Comparison of ENCODE assay signal across 16 cellular contexts in genomic region chr14:58865520-58866281, GRCh38.
A peak's percentile ranks its signal among the peaks of the same experiment; 100 is the strongest.
DNase-seq lines count a peak whose midpoint lies in the region; TF ChIP-seq lines count a peak whose summit lies in the region.
"Had no signal": no experiment of that assay in that cellular context is flagged by ENCODE, and none has a peak within 500 bp of the region (broad histone marks: within the 10 kb centered on the region; RNA-seq: fewer than 3 reads in every experiment).

No MANE protein-coding gene starts in this region.

- peak overlapping the region; percentile 45 for H3K4me2 ChIP-seq in osteoblast (ENCODE audit: insufficient read depth, low read length)

- 52 to 55% methylated on average over 6 of the region's 6 CpGs for WGBS in tibial nerve, 2 donors

- no peak for TF ChIP-seq POLR2A in tibial nerve (IDR thresholded peaks at IDR 0.05)

- no peaks in the 10 kb centered on the region for H3K27me3 ChIP-seq in osteoblast (ENCODE audit: insufficient read depth, low read length)
- H3K27me3 ChIP-seq in tibial nerve, result no peaks in the 10 kb centered on the region
- H3K27me3 ChIP-seq in colonic mucosa, result no peaks in the 10 kb centered on the region
- H3K27me3 ChIP-seq: neutrophil, upper lobe of right lung had no signal

- H3K4me1 ChIP-seq in osteoblast (ENCODE audit: insufficient read depth, low read length), result peaks cover 21% of the 10 kb centered on the region
- peaks cover 0 to 20% (median 0%) of the 10 kb centered on the region in 4 donors for H3K4me1 ChIP-seq in tibial nerve
- no peaks in the 10 kb centered on the region for H3K4me1 ChIP-seq in colonic mucosa
- H3K4me1 ChIP-seq: upper lobe of right lung had no signal

- POLR2A ChIA-PET in GM10248 (lab: Yijun Ruan, JAX), result no interaction called here

- CTCF ChIA-PET in GM10248 (lab: Yijun Ruan, JAX), result interaction anchor here (1.0 to 2.9 kb wide), 3 partner anchors 11 to 101 kb away, joined by 3 to 11 read pairs (median 3); no protein-coding TSS in a partner anchor

- no peak for TF ChIP-seq CTCF in osteoblast (IDR thresholded peaks at IDR 0.05; ENCODE audit: extremely low read depth, low read depth, low read length)
- no peak for TF ChIP-seq CTCF in GM10248 (IDR thresholded peaks at IDR 0.05; ENCODE audit: control extremely low read depth, extremely low read depth, low read depth, missing control alignments)
- no peak for TF ChIP-seq CTCF in tibial nerve (IDR thresholded peaks at IDR 0.05)
- TF ChIP-seq CTCF in colonic mucosa (IDR thresholded peaks at IDR 0.05), result no peak

- DNase-seq in EH (ENCODE audit: low read depth) (peak; percentile 75), amniotic epithelial cell (ENCODE audit: low read depth) (peak; percentile 24), head of caudate nucleus (peak in 31 of 42 donors; percentile 6 to 81 (median 27)), osteoblast (ENCODE audit: insufficient read length, low spot score, missing footprints) (no peak), GM10248 (ENCODE audit: extremely low spot score) (no peak), substantia nigra (lab: John Stamatoyannopoulos, UW) (no peak), tibial nerve (ENCODE audit: low spot score in 2 of 2) (no peak), colonic mucosa (no peak)
- DNase-seq: activated CD4-positive, alpha-beta T cell treated with anti-CD3 and anti-CD28 coated beads for 48 hours; activated T-cell treated with anti-CD3 and anti-CD28 coated beads, Interleukin-2, amount 50 U/mL, for 24 hours; endodermal cell; Karpas-422; NCI-H510A treated with DMSO at 0.1 percent for 48 hours; upper lobe of right lung had no signal

- no peak for TF ChIP-seq EP300 in tibial nerve (IDR thresholded peaks at IDR 0.05)

- H2AFZ ChIP-seq in osteoblast (ENCODE audit: low read length), result peak overlapping the region; percentile 48

- H3K9me3 ChIP-seq in osteoblast (ENCODE audit: low read depth, low read length), result no peaks in the 10 kb centered on the region
- H3K9me3 ChIP-seq in tibial nerve, result peaks cover 0 to 1% (median 0%) of the 10 kb centered on the region in 4 donors
- no peaks in the 10 kb centered on the region for H3K9me3 ChIP-seq in colonic mucosa
- H3K9me3 ChIP-seq: neutrophil, upper lobe of right lung had no signal

- peak overlapping the region; percentile 26 for H3K4me3 ChIP-seq in osteoblast (ENCODE audit: insufficient read depth, low read length)
- H3K4me3 ChIP-seq in tibial nerve, result no peak overlapping the region
- no peak overlapping the region for H3K4me3 ChIP-seq in colonic mucosa
- H3K4me3 ChIP-seq: GM12878, upper lobe of right lung had no signal

- no peak overlapping the region for H3K9ac ChIP-seq in colonic mucosa (ENCODE audit: low read depth in 2 of 2, low read length in 2 of 2)

- no peaks in the 10 kb centered on the region for H3K79me2 ChIP-seq in osteoblast (ENCODE audit: insufficient read depth, low read length)

- H4K20me1 ChIP-seq in osteoblast (ENCODE audit: insufficient read depth, low read length), result no peaks in the 10 kb centered on the region

- H3K36me3 ChIP-seq in osteoblast (ENCODE audit: insufficient read depth, low read length) (no peaks in the 10 kb centered on the region), tibial nerve (no peaks in the 10 kb centered on the region), colonic mucosa (no peaks in the 10 kb centered on the region)
- H3K36me3 ChIP-seq: neutrophil, upper lobe of right lung had no signal

- intact Hi-C loops in head of caudate nucleus (cut with DNase I) (loop anchor here (2.0 kb wide), 1 partner anchor 35 kb away; no protein-coding TSS in a partner anchor), colonic mucosa (cut with DNase I) (no loop called here)

- H3K27ac ChIP-seq in osteoblast (ENCODE audit: low read depth, low read length) (peak overlapping the region; percentile 67), substantia nigra (ENCODE audit: low read depth, low read length, poor library complexity, severe bottlenecking) (no peak overlapping the region), tibial nerve (peak overlapping the region in 2 of 4 donors; percentile 44 to 67), colonic mucosa (no peak overlapping the region)
- H3K27ac ChIP-seq: neutrophil, upper lobe of right lung had no signal

Comparison
In these comparisons a context has a peak if more than half of its experiments do, and no peak if none do; other contexts are left out.
1. DNase-seq: peak in EH (single experiment), amniotic epithelial cell (single experiment) and head of caudate nucleus (31 of 42); none in osteoblast (single experiment), GM10248 (single experiment), substantia nigra (0 of 49), tibial nerve (0 of 2) and colonic mucosa (single experiment).